ENCODE assay signal across 1 cellular context in the genomic region with DNA sequence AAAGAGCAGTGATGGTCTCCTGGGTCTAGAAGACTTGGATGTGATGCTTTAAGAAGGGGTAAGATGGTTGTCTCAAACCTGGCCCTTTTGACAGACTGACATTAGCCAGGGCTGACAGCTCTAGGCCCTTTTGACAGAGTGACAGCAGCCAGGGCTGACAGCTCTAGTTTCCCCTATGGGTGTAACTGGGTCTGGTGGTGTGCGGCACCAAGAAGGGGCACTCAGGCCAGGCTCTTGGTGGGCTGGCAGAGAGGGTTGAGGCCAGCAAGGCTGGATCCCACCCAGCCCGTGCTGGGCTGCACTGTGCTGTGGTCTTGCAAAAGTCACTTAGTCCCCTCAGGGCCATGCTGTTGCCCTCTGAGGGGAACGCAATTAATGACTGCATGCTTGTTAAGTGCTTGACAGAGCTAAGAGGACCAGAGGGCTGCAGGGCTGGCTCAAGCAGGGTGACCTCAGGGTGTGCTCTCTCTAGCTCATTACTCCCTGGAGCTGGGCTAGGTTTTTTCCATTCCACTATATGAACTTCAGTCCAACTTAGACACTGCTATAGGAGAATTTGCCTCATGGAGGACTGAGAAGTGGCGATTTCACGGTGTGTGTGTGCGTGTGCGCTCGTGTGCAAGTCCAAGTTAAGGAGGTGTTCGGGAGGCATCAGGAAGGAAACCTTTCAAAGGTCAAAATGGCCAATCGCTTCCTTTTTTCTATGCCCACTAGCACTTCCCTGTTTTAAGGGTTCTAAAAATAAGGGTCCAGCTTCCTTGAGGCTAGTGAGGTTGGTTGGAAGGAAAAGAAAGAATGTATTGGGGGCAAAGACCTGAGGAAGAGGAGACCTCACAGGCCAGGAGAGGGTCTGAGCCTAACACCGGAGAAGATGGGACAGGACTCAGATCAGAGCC.
TF ChIP-seq lines count a peak whose summit lies in the region.

No MANE protein-coding gene starts in this region.

TF ChIP-seq in IMR-90, 13 proteins besides CTCF, POLR2A, EP300 and RAD21 (continued from another document):
- TF ChIP-seq FOS (IDR thresholded peaks at IDR 0.05; ENCODE audit: low read depth, low read length) (no peak), NFE2L2 (IDR thresholded peaks at IDR 0.05; ENCODE audit: low read depth, low read length) (no peak), RFX5 (IDR thresholded peaks at IDR 0.05; ENCODE audit: low read depth, low read length) (no peak), MAFK (IDR thresholded peaks at IDR 0.05; ENCODE audit: low read depth, low read length) (no peak), SMC3 (IDR thresholded peaks at IDR 0.05; ENCODE audit: low read depth, low read length) (no peak)
TF ChIP-seq in IMR-90: peak in this region for 0.
